27 cellular contexts compared by ENCODE assay signal in genomic region chr3:11411956-11412355, GRCh38.
"Had no signal": no experiment of that assay in that cellular context is flagged by ENCODE, and none has a peak within 500 bp of the region (broad histone marks: within the 10 kb centered on the region; RNA-seq: fewer than 3 reads in every experiment).

No MANE protein-coding gene starts in this region.

- H3K27ac Mint-ChIP-seq: activated CD8-positive, alpha-beta T cell treated with anti-CD3 and anti-CD28 coated beads for 36 hours; activated naive CD4-positive, alpha-beta T cell treated with anti-CD3 and anti-CD28 coated beads, Interleukin-2, amount 50 U/mL, for 72 hours; activated T-cell treated with anti-CD3 and anti-CD28 coated beads, Interleukin-2, amount 50 U/mL, for 72 hours; activated T-helper 17 cell treated with anti-CD3 and anti-CD28 coated beads, Interleukin-2, amount 50 U/mL, for 72 hours had no signal

- ATAC-seq: activated CD8-positive, alpha-beta T cell treated with anti-CD3 and anti-CD28 coated beads for 36 hours; activated naive CD4-positive, alpha-beta T cell treated with anti-CD3 and anti-CD28 coated beads, Interleukin-2, amount 50 U/mL, for 72 hours; activated T-cell treated with anti-CD3 and anti-CD28 coated beads, Interleukin-2, amount 50 U/mL, for 72 hours; activated T-helper 17 cell treated with anti-CD3 and anti-CD28 coated beads, Interleukin-2, amount 50 U/mL, for 72 hours; body of pancreas; K562; Panc1 had no signal

- H3K4me1 ChIP-seq: body of pancreas, SJCRH30 had no signal

- DNase-seq: activated CD4-positive, alpha-beta T cell treated with anti-CD3 and anti-CD28 coated beads for 1 hour; activated CD4-positive, alpha-beta T cell treated with anti-CD3 and anti-CD28 coated beads for 48 hours; activated CD4-positive, alpha-beta T cell treated with anti-CD3 and anti-CD28 coated beads, Interleukin-2, amount 50 U/mL, for 4 hours; activated CD4-positive, CD25-positive, alpha-beta regulatory T cell; activated CD8-positive, alpha-beta T cell treated with anti-CD3 and anti-CD28 coated beads for 36 hours; activated effector memory CD4-positive, alpha-beta T cell treated with anti-CD3 and anti-CD28 coated beads, Interleukin-2, amount 50 U/mL, for 16 hours; activated naive CD4-positive, alpha-beta T cell; activated T-cell treated with anti-CD3 and anti-CD28 coated beads, Interleukin-2, amount 50 U/mL, for 1 hour; activated T-cell treated with anti-CD3 and anti-CD28 coated beads, Interleukin-2, amount 50 U/mL, for 72 hours; adrenal gland; body of pancreas; caudate nucleus; NCI-H1105; NCI-H1417 treated with DMSO at 0.1 percent for 48 hours; NCI-H187 treated with DMSO at 0.1 percent for 48 hours; NCI-H2081; NCI-H345; NCI-H524 treated with DMSO at 0.1 percent for 48 hours; SHP77; SJCRH30; T1000; WERI-Rb-1 had no signal

- H3K27me3 ChIP-seq: adrenal gland, body of pancreas, SJCRH30 had no signal

- H3K27me3 Mint-ChIP-seq: activated CD8-positive, alpha-beta T cell treated with anti-CD3 and anti-CD28 coated beads for 36 hours; activated T-helper 17 cell treated with anti-CD3 and anti-CD28 coated beads, Interleukin-2, amount 50 U/mL, for 72 hours had no signal

- H3K4me3 Mint-ChIP-seq: activated CD8-positive, alpha-beta T cell treated with anti-CD3 and anti-CD28 coated beads for 36 hours; activated T-cell treated with anti-CD3 and anti-CD28 coated beads, Interleukin-2, amount 50 U/mL, for 72 hours; activated T-helper 17 cell treated with anti-CD3 and anti-CD28 coated beads, Interleukin-2, amount 50 U/mL, for 72 hours had no signal

- H3K36me3 ChIP-seq: adrenal gland, SJCRH30, WERI-Rb-1 had no signal

- H3K27ac ChIP-seq: adrenal gland, body of pancreas, SJCRH30, SK-N-MC, WERI-Rb-1 had no signal

- H3K4me3 ChIP-seq: adrenal gland, body of pancreas, K562, SJCRH30, SK-N-MC had no signal
